In the genomic region with DNA sequence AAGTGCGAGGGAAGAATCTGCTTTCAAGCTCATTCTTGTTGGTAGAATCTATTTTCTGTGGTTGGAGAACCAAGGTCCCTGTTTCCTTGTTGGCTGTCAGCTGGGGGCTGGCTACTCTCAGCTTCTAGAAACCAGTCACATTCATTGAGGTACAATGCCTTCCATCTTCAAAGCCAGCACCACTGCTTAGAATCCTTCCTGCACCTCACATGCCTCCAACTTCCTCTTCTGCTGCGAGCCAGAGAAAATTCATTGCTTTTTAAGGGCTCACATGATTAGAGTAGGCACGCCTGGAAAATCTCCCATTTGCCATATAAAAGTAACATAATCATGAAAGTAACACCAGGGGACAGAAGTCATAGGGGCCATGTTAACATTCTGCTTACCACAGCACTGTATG, we compare ENCODE assay signal across 1 cellular context.
TF ChIP-seq lines count a peak whose summit lies in the region.

No MANE protein-coding gene starts in this region.

TF ChIP-seq in HepG2, 621 proteins besides CTCF, POLR2A, EP300 and RAD21:
- TF ChIP-seq KDM2A (CRISPR knock-in tag; IDR thresholded peaks at IDR 0.05; ENCODE audit: borderline replicate concordance, low read depth) (no peak), PHF21A (CRISPR knock-in tag; IDR thresholded peaks at IDR 0.05) (peak; percentile 4; the same call in 1 of the 2 replicates), HOXD1 (CRISPR knock-in tag; IDR thresholded peaks at IDR 0.05) (no peak), TP53 (CRISPR knock-in tag; conservative IDR thresholded peaks at IDR 0.05) (no peak), DMAP1 (CRISPR knock-in tag; IDR thresholded peaks at IDR 0.05) (0 out of 2 replicates have a peak, but pooled peaks have one; percentile 3), EHMT2 (IDR thresholded peaks at IDR 0.05; ENCODE audit: borderline replicate concordance, low read depth, low read length) (0 out of 2 replicates have a peak, but pooled peaks have one; percentile 36), PRDM10 (CRISPR knock-in tag; IDR thresholded peaks at IDR 0.05; ENCODE audit: low read depth) (no peak)
- TF ChIP-seq, protein P1, sequence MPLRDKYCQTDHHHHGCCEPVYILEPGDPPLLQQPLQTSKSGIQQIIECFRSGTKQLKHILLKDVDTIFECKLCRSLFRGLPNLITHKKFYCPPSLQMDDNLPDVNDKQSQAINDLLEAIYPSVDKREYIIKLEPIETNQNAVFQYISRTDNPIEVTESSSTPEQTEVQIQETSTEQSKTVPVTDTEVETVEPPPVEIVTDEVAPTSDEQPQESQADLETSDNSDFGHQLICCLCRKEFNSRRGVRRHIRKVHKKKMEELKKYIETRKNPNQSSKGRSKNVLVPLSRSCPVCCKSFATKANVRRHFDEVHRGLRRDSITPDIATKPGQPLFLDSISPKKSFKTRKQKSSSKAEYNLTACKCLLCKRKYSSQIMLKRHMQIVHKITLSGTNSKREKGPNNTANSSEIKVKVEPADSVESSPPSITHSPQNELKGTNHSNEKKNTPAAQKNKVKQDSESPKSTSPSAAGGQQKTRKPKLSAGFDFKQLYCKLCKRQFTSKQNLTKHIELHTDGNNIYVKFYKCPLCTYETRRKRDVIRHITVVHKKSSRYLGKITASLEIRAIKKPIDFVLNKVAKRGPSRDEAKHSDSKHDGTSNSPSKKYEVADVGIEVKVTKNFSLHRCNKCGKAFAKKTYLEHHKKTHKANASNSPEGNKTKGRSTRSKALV (CRISPR knock-in tag; IDR thresholded peaks at IDR 0.05), result no peak
TF ChIP-seq in HepG2: peak in this region for 3.
